In the genomic region with DNA sequence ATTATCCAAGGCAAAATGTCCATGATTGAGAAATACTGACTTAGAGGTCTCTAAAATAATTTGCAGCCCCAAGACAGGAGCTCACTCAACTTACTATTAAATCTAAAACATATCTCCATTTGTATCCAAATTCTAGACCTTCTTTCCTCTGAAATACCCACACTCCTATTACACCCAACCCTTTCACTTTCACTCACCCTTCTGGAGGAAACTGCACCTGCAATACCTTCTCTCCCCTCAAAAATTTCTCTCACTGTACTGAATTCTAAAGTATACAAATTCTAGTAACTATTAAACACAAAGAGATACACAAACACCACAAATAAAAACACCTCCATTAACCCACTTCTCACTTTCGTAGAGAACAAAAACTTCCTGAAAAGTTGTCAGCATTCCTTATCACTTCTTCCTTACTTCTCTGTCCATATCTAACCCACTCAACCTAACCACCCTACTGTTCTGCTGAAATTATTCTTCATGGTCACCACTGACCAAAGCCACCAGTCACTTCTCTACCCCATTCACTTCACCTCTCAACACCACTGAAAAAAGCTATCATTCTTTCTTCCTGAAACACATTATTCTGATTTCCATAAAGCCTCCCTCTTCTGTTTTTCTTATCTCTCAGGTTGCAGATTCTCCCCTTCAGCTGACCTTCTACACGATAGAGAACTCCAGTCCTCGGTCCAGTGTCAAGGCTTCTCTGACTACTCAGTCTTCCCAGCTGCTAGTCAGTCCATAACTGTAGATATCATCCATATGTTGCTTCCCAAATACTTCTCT, we compare ENCODE assay signal across 10 cellular contexts.
DNase-seq lines count a peak whose midpoint lies in the region; ATAC-seq and TF ChIP-seq lines count a peak whose summit lies in the region.
"Had no signal": no experiment of that assay in that cellular context is flagged by ENCODE, and none has a peak within 500 bp of the region (broad histone marks: within the 10 kb centered on the region; RNA-seq: fewer than 3 reads in every experiment).

No MANE protein-coding gene starts in this region.

- DNase-seq in NCI-H2171 (lab: John Stamatoyannopoulos, UW), result no peak
- no peak for DNase-seq in DMS79 (lab: John Stamatoyannopoulos, UW)
- no peak for DNase-seq in caudate nucleus (lab: John Stamatoyannopoulos, UW)
- DNase-seq: NCI-H524 had no signal

- H3K36me3 ChIP-seq in neutrophil, result peaks cover 30% of the 10 kb centered on the region

- ATAC-seq in GM19043 (IDR thresholded peaks at IDR 0.05; ENCODE audit: low read depth, unreplicated experiment) (peak; percentile 65), HG02623 (IDR thresholded peaks at IDR 0.05; ENCODE audit: unreplicated experiment) (peak; percentile 66), HG03565 (IDR thresholded peaks at IDR 0.05; ENCODE audit: unreplicated experiment) (peak; percentile 66)

- peaks cover 1 to 3% of the 10 kb centered on the region in 2 experiments for H3K4me1 ChIP-seq in neutrophil (ENCODE audit: control insufficient read depth in 1 of 2, insufficient read depth in 1 of 2, low read depth in 1 of 2, low read length in 1 of 2)

- TF ChIP-seq CTCF in neutrophil (IDR thresholded peaks at IDR 0.05), result no peak

- H3K9me3 ChIP-seq in neutrophil, result no peaks in the 10 kb centered on the region

- H3K27ac ChIP-seq in neutrophil (peak overlapping the region; percentile 21), caudate nucleus (ENCODE audit: low read depth, low read length) (no peak overlapping the region)
- H3K27ac ChIP-seq: skin epidermis had no signal

- no peak overlapping the region for H3K4me3 ChIP-seq in neutrophil (ENCODE audit: low read depth in 1 of 2, low read length in 1 of 2)
- H3K4me3 ChIP-seq: lung, skin epidermis had no signal

- H3K27me3 ChIP-seq in neutrophil, result no peaks in the 10 kb centered on the region
